Comparison of ENCODE assay signal across 7 cellular contexts in the genomic region with DNA sequence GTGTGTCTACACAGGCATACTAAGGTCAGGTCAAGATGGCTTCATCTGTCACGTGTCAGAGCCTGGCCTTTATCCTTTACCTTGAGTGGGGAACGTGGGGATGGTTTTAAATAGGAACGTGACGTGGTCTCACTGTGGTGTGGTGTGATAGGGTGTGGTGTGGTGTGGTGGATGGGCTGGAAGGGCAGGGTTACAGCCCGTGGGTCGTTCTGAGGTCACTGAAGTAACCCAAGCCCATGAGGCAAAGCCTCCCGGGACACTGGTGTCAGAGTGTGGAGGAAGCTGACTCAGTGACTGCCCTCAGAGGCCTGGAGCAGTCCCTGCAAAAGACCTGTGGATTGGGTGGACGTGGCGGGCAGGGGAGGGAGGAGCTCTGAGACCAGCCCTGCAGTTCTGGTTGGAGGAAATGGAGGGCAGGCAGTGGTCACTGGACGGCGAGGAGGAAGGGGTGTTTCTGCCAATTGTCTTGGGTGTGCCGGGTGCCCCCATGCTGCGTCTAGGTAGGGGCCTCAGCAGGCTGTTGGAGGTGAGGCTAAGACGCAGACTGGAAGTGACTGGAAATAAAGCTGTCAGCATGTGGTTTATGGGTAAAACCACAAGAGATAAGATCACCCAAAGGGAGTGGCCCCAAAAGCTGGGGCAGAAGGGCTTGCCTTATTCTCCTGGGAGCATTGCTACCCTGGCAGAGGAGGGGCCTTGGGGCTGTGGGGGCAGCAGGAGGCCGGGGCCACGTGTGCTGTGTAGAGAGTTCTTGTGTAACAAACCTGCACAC.
DNase-seq lines count a peak whose midpoint lies in the region; ATAC-seq, FAIRE-seq and TF ChIP-seq lines count a peak whose summit lies in the region.

No MANE protein-coding gene starts in this region.

- peaks cover 74% of the 10 kb centered on the region for H3K4me1 Mint-ChIP-seq in nephron progenitor cell

- no peak overlapping the region for H3K4me3 ChIP-seq in astrocyte of the spinal cord (ENCODE audit: low read depth, low read length)

- H3K9me3 Mint-ChIP-seq in nephron progenitor cell = peaks cover 13% of the 10 kb centered on the region

- peak overlapping the region; percentile 10 for H3K4me3 Mint-ChIP-seq in nephron progenitor cell

- peak; percentile 82 for FAIRE-seq in urothelium cell line (lab: Jason Lieb, UNC)

- ATAC-seq in GM19452 (IDR thresholded peaks at IDR 0.05; ENCODE audit: unreplicated experiment) (peak; percentile 57), HG03469 (IDR thresholded peaks at IDR 0.05; ENCODE audit: unreplicated experiment) (peak; percentile 76)

- peaks cover 9% of the 10 kb centered on the region for H3K36me3 Mint-ChIP-seq in nephron progenitor cell (ENCODE audit: low read depth)

- H3K27ac Mint-ChIP-seq in nephron progenitor cell = peak overlapping the region; percentile 95

- DNase-seq in T-helper 9 cell = peak; percentile 40
- peak; percentile 81 for DNase-seq in astrocyte of the spinal cord (ENCODE audit: low read depth, low spot score)
- no peak for DNase-seq in nephron progenitor cell
- peak; percentile 80 for DNase-seq in urothelium cell line (ENCODE audit: low spot score)
- no peak for DNase-seq in NCI-H2081 treated with DMSO at 0.1 percent for 48 hours (lab: John Stamatoyannopoulos, UW)

- TF ChIP-seq CTCF in astrocyte of the spinal cord (IDR thresholded peaks at IDR 0.05; ENCODE audit: low read depth, low read length) (no peak), nephron progenitor cell (IDR thresholded peaks at IDR 0.05) (no peak)

- in situ Hi-C loops in astrocyte of the spinal cord (cut with HindIII; ENCODE audit: low sequenced_read_pairs) = no loop called here

- peaks cover 12% of the 10 kb centered on the region for H3K27me3 Mint-ChIP-seq in nephron progenitor cell (ENCODE audit: low read depth, poor library complexity)

Comparison
In these comparisons a context has a peak if more than half of its experiments do, and no peak if none do; other contexts are left out.
1. DNase-seq: peak in T-helper 9 cell (single experiment), astrocyte of the spinal cord (single experiment) and urothelium cell line (single experiment); none in nephron progenitor cell (single experiment) and NCI-H2081 treated with DMSO at 0.1 percent for 48 hours (single experiment).